Comparison of ENCODE assay signal across 1 cellular context in genomic region chr19:37470216-37470615, GRCh38.
TF ChIP-seq lines count a peak whose summit lies in the region.

No MANE protein-coding gene starts in this region.

TF ChIP-seq in H1, 55 proteins besides CTCF, POLR2A, EP300 and RAD21:
- no peak for TF ChIP-seq SP4 (IDR thresholded peaks at IDR 0.05; ENCODE audit: low read length)
- TF ChIP-seq YY1 (IDR thresholded peaks at IDR 0.05; ENCODE audit: low read depth, low read length), result no peak
- no peak for TF ChIP-seq JUND (IDR thresholded peaks at IDR 0.05; ENCODE audit: low read length)
- no peak for TF ChIP-seq RNF2 (IDR thresholded peaks at IDR 0.05; ENCODE audit: borderline replicate concordance, low read depth, low read length, missing control alignments, poor library complexity, severe bottlenecking)
- no peak for TF ChIP-seq BACH1 (IDR thresholded peaks at IDR 0.05; ENCODE audit: low read length)
- TF ChIP-seq CBX5 (IDR thresholded peaks at IDR 0.05; ENCODE audit: low read depth, low read length), result no peak
